In the genomic region with DNA sequence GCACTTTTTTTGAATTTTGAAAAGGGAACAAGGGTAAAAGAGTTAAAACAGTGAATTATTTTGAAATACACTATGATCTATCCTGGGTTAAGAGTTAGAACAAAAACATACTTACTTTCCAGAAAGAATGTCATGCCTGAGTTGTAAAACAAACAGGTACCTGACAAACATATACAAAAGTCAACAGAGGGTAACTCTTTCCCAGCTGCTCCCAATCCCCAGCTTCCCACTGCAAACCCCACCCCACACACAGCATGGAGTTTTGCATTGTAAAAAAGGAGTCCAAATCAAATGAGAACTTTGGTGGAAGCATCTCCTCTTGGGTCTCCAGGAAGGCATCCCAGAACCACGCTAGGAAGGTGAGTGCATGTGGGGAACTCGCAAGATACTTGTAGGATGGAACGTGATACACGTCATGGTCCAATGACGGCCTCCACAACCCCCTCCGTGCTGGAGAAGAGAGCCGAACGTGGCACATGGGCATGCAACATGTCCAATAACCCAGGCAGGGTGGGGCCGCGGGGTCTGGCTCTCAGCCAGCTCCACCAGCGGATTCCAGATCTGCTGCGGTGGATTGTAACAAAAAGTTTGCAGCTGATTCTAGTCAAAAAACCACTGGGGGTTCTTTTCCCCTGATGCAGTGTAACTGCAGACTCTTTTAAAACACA, we compare ENCODE assay signal across 13 cellular contexts. TPM values are rescaled to one million over a fixed set of nuclear protein-coding genes. Genes with fewer than 3 reads are reported as not detected.
A peak's percentile ranks its signal among the peaks of the same experiment; 100 is the strongest.
DNase-seq lines count a peak whose midpoint lies in the region; ATAC-seq and TF ChIP-seq lines count a peak whose summit lies in the region.
"Had no signal": no experiment of that assay in that cellular context is flagged by ENCODE, and none has a peak within 500 bp of the region (broad histone marks: within the 10 kb centered on the region; RNA-seq: fewer than 3 reads in every experiment).

No MANE protein-coding gene starts in this region.

- no peaks in the 10 kb centered on the region for H3K9me2 ChIP-seq in PC-3 (replicated peaks; ENCODE audit: low read length)

- peak overlapping the region; percentile 38 for H3K4me3 ChIP-seq in PC-3 (ENCODE audit: low read length)
- H3K4me3 ChIP-seq in stomach: no peak overlapping the region
- H3K4me3 ChIP-seq: PC-9 had no signal

- CTCF ChIA-PET in PC-3 (lab: Charles Lee): no interaction called here

- DNase-seq in NCI-H748 (lab: John Stamatoyannopoulos, UW; ENCODE audit: unreplicated experiment) (peak; percentile 65), NCI-H748 treated with DMSO at 0.1 percent for 48 hours (lab: John Stamatoyannopoulos, UW) (no peak), PC-3 (peak; percentile 47), glomerular visceral epithelial cell (ENCODE audit: extremely low spot score) (peak; percentile 24), stomach (peak; percentile 71), mesenteric fat pad (ENCODE audit: low spot score) (no peak)
- DNase-seq: ACHN; effector memory CD4-positive, alpha-beta T cell; EL; PC-9 had no signal

- peak overlapping the region; percentile 76 for H3K4me2 ChIP-seq in PC-3 (ENCODE audit: low read length)
- H3K4me2 ChIP-seq: PC-9 had no signal

- H4K20me1 ChIP-seq in PC-3 (ENCODE audit: low read length): no peaks in the 10 kb centered on the region

- TF ChIP-seq EP300 in stomach (IDR thresholded peaks at IDR 0.05): no peak

- BruUV-seq in PC-3 (replicated peaks; lab: Mats Ljungman, UMichigan): no TSS peak

- intact Hi-C loops in PC-3 (cut with micrococcal nuclease): no loop called here
- intact Hi-C loops in stomach (cut with DNase I; ENCODE audit: low total_unique reads): no loop called here

- no peaks in the 10 kb centered on the region for H3K9me3 ChIP-seq in PC-3 (ENCODE audit: low read length)
- no peaks in the 10 kb centered on the region for H3K9me3 ChIP-seq in stomach

- POLR2A ChIA-PET in PC-3 (lab: Charles Lee; ENCODE audit: unreplicated experiment): interaction anchor here (0.7 kb wide), 1 partner anchor 33 kb away, joined by 6 read pairs; no protein-coding TSS in a partner anchor

- H3K36me3 ChIP-seq in PC-3 (ENCODE audit: low read depth, low read length) (0 out of 2 replicates have a peak, but pooled peaks cover 4% of the 10 kb centered on the region), stomach (peaks cover 0 to 5% (median 0%) of the 10 kb centered on the region in 4 donors)

- no peak for TF ChIP-seq POLR2A in stomach (IDR thresholded peaks at IDR 0.05)

- H2AFZ ChIP-seq in PC-3 (ENCODE audit: low read length): peak overlapping the region; percentile 37
- H2AFZ ChIP-seq: PC-9 had no signal

- peak; percentile 81 for ATAC-seq in PC-3
- no peak for ATAC-seq in GM18498 (IDR thresholded peaks at IDR 0.05; ENCODE audit: unreplicated experiment)
- ATAC-seq in HG03196 (IDR thresholded peaks at IDR 0.05; ENCODE audit: unreplicated experiment): no peak

- H3K27me3 ChIP-seq in PC-3 (ENCODE audit: low read length) (no peaks in the 10 kb centered on the region), stomach (no peaks in the 10 kb centered on the region)

- TF ChIP-seq CTCF in PC-3 (conservative IDR thresholded peaks at IDR 0.05; ENCODE audit: low read depth, low read length): no peak
- TF ChIP-seq CTCF in stomach (IDR thresholded peaks at IDR 0.05): no peak

- 29 to 55% (median 40%) methylated on average over 12 of the region's 12 CpGs for WGBS in stomach, 5 donors

- H3K4me1 ChIP-seq in PC-3 (ENCODE audit: insufficient read depth, low read length) (peaks cover 18% of the 10 kb centered on the region), stomach (peaks cover 0 to 12% (median 6%) of the 10 kb centered on the region in 4 donors)

- H3K9ac ChIP-seq in PC-3 (ENCODE audit: low read length): peak overlapping the region; percentile 29; the same call in 1 of the 2 replicates

- H3F3A ChIP-seq in PC-3 (ENCODE audit: low read length, unreplicated experiment): no peaks in the 10 kb centered on the region

- no peaks in the 10 kb centered on the region for H3K79me2 ChIP-seq in PC-3 (ENCODE audit: low read length)

- H3K27ac ChIP-seq in PC-3 (ENCODE audit: low read length): peak overlapping the region; percentile 75
- no peak overlapping the region for H3K27ac ChIP-seq in stomach
- H3K27ac ChIP-seq: PC-9 had no signal

RNA-seq across cellular contexts. Expression of a gene that starts 55.9 kb away (rescaled TPM):
- total RNA-seq in PC-3 (2014; rRNA removed) (11.2 and 13.8 TPM in 2 replicates), stomach (10 to 100 TPM; 12.3 to 52.4 (median 26.1) TPM), mesenteric fat pad (48.6 TPM)
- polyA plus RNA-seq in stomach: 10 to 100 TPM in 2 of 3 donors, 1 to 10 TPM in 1; 9.2 to 44.3 (median 22.8) TPM
- total RNA-seq: mononuclear cell had no signal

Comparison
In these comparisons a context has a peak if more than half of its experiments do, and no peak if none do; other contexts are left out.
1. DNase-seq: peak in NCI-H748 (single experiment), PC-3 (single experiment), glomerular visceral epithelial cell (single experiment) and stomach (single experiment); none in NCI-H748 treated with DMSO at 0.1 percent for 48 hours (single experiment) and mesenteric fat pad (single experiment).